Comparison of ENCODE assay signal across 9 cellular contexts in the genomic region with DNA sequence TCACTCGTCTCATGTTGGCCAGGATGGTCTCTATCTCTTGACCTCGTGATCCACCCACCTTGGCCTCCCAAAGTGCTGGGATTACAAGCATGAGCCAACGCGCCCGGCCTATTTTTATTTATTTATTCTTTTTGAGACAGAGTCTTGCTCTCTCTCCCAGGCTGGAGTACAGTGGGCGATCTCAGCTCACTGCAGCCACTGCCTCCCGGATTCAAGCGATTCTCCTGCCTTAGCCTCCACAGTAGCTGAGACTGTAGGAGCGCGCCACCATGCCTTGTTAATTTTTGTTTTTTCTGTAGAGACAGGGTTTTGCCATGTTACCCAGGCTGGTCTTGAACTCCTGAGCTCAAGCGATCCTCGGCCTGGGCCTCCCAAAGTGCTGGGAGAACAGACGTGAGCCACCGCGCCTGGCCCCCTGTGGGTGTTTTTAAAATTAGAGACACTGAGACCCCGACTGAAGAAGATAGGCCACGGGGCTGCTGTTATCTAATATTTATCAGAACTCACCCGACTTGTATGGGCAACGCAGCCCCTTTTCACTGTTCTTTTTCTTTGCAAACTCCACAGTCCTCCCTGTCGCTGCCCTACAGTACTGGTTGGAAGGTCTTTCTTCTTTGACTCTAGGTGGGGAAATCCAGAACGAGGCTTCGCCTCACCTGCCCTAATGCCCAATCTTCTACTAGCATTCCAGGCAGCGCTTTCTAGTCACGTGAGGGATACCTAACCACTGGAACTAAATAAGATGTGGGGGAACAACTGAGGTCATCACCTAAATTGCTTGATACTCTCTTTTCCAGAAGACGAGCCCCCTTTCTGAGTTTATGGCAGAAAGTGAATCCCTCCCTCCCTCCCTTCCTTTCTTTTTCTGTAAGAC. TPM values are rescaled to one million over a fixed set of nuclear protein-coding genes. Genes with fewer than 3 reads are reported as not detected.
DNase-seq lines count a peak whose midpoint lies in the region; ATAC-seq and TF ChIP-seq lines count a peak whose summit lies in the region.
"Had no signal": no experiment of that assay in that cellular context is flagged by ENCODE, and none has a peak within 500 bp of the region (broad histone marks: within the 10 kb centered on the region; RNA-seq: fewer than 3 reads in every experiment).

No MANE protein-coding gene starts in this region.

- no peaks in the 10 kb centered on the region for H3K27me3 Mint-ChIP-seq in activated naive CD4-positive, alpha-beta T cell treated with anti-CD3 and anti-CD28 coated beads, Interleukin-2, amount 50 U/mL, for 24 hours

- no peak for DNase-seq in activated naive CD4-positive, alpha-beta T cell treated with Interleukin-2 at 50 U/mL for 16 hours
- DNase-seq in body of pancreas (no peak), upper lobe of left lung (no peak), COLO668 (lab: John Stamatoyannopoulos, UW; ENCODE audit: unreplicated experiment) (no peak)

- H3K4me1 Mint-ChIP-seq in activated naive CD4-positive, alpha-beta T cell treated with anti-CD3 and anti-CD28 coated beads, Interleukin-2, amount 50 U/mL, for 24 hours: peaks cover 34% of the 10 kb centered on the region

- H3K27ac Mint-ChIP-seq in activated naive CD4-positive, alpha-beta T cell treated with anti-CD3 and anti-CD28 coated beads, Interleukin-2, amount 50 U/mL, for 24 hours: peak overlapping the region; percentile 97

- peaks cover 19% of the 10 kb centered on the region for H3K4me1 ChIP-seq in body of pancreas
- peaks cover 10 to 13% of the 10 kb centered on the region in 2 donors for H3K4me1 ChIP-seq in muscle layer of duodenum (ENCODE audit: control insufficient read depth in 1 of 2, insufficient read depth in 2 of 2, low read length in 2 of 2)
- H3K4me1 ChIP-seq in upper lobe of left lung: peaks cover 15 to 30% (median 19%) of the 10 kb centered on the region in 4 donors

- H3K9me3 ChIP-seq in body of pancreas: no peaks in the 10 kb centered on the region
- H3K9me3 ChIP-seq in muscle layer of duodenum (ENCODE audit: control insufficient read depth in 1 of 2, low read length in 2 of 2): no peaks in the 10 kb centered on the region
- H3K9me3 ChIP-seq in upper lobe of left lung: no peaks in the 10 kb centered on the region

- H3K4me3 ChIP-seq in body of pancreas (no peak overlapping the region), muscle layer of duodenum (ENCODE audit: low read depth in 1 of 2, low read length in 2 of 2) (no peak overlapping the region), upper lobe of left lung (peak overlapping the region in 2 of 4 donors; percentile 72 to 73)

- H3K9me3 Mint-ChIP-seq in activated naive CD4-positive, alpha-beta T cell treated with anti-CD3 and anti-CD28 coated beads, Interleukin-2, amount 50 U/mL, for 24 hours: no peaks in the 10 kb centered on the region

- H3K4me3 Mint-ChIP-seq in activated naive CD4-positive, alpha-beta T cell treated with anti-CD3 and anti-CD28 coated beads, Interleukin-2, amount 50 U/mL, for 24 hours: no peak overlapping the region

- no peak for ATAC-seq in body of pancreas
- no peak for ATAC-seq in upper lobe of left lung (ENCODE audit: low FRiP score in 2 of 2)
- no peak for ATAC-seq in GM18870 (IDR thresholded peaks at IDR 0.05; ENCODE audit: unreplicated experiment)
- no peak for ATAC-seq in HG03159 (IDR thresholded peaks at IDR 0.05; ENCODE audit: unreplicated experiment)

- intact Hi-C loops in body of pancreas (cut with DNase I): no loop called here

- H3K27me3 ChIP-seq in body of pancreas: no peaks in the 10 kb centered on the region
- H3K27me3 ChIP-seq in muscle layer of duodenum (ENCODE audit: low read depth, low read length): no peaks in the 10 kb centered on the region
- no peaks in the 10 kb centered on the region for H3K27me3 ChIP-seq in upper lobe of left lung

- H3K27ac ChIP-seq in body of pancreas (peak overlapping the region; percentile 98 to 100 (median 100)), muscle layer of duodenum (ENCODE audit: low read length) (peak overlapping the region; percentile 100), upper lobe of left lung (peak overlapping the region; percentile 99 to 100 (median 100))

- H3K36me3 Mint-ChIP-seq in activated naive CD4-positive, alpha-beta T cell treated with anti-CD3 and anti-CD28 coated beads, Interleukin-2, amount 50 U/mL, for 24 hours: no peaks in the 10 kb centered on the region

- TF ChIP-seq POLR2A in body of pancreas (IDR thresholded peaks at IDR 0.05) (no peak), upper lobe of left lung (IDR thresholded peaks at IDR 0.05) (no peak)

- H3K36me3 ChIP-seq in body of pancreas (replicated peaks in 1 of 2; ENCODE audit: insufficient read depth in 1 of 2, low read depth in 2 of 2): no peaks in the 10 kb centered on the region
- peaks cover 0 to 19% of the 10 kb centered on the region in 2 donors for H3K36me3 ChIP-seq in muscle layer of duodenum (ENCODE audit: control insufficient read depth in 1 of 2, insufficient read depth in 2 of 2, low read length in 2 of 2)
- peaks cover 0 to 6% (median 0%) of the 10 kb centered on the region in 4 donors for H3K36me3 ChIP-seq in upper lobe of left lung

- TF ChIP-seq EP300 in upper lobe of left lung (IDR thresholded peaks at IDR 0.05): no peak

- TF ChIP-seq CTCF in body of pancreas (IDR thresholded peaks at IDR 0.05) (no peak), upper lobe of left lung (IDR thresholded peaks at IDR 0.05) (no peak)

- 86 to 88% methylated on average over 25 of the region's 25 CpGs for WGBS in body of pancreas, 2 donors
- WGBS in upper lobe of left lung, 2 donors: 93 to 95% methylated on average over 25 of the region's 25 CpGs

RNA-seq across cellular contexts. Expression of a gene that starts 1.3 kb away (rescaled TPM):
- total RNA-seq in body of pancreas: 10 to 100 TPM; 51.4 to 86.9 TPM
- 100 to 1,000 TPM in 3 of 6 donors, 10 to 100 TPM in 3; 88.9 to 114 (median 97.9) TPM for total RNA-seq in upper lobe of left lung

RNA-seq across cellular contexts. Expression of a gene that starts 32.5 kb away (rescaled TPM):
- total RNA-seq in body of pancreas: under 1 TPM in 1 of 2 donors, not detected in 1; 0.26 TPM
- 1 to 10 TPM in 3 of 6 donors, under 1 TPM in 2, not detected in 1; 0.55 to 2.7 (median 1.1) TPM for total RNA-seq in upper lobe of left lung
- total RNA-seq: activated CD8-positive, alpha-beta memory T cell treated with anti-CD3 and anti-CD28 coated beads for 36 hours had no signal

RNA-seq across cellular contexts. Expression of a gene that starts 39.4 kb away (rescaled TPM):
- 1 to 10 TPM in 1 of 2 donors, under 1 TPM in 1; 0.66 to 5.7 TPM for total RNA-seq in body of pancreas
- total RNA-seq in upper lobe of left lung: 100 to 1,000 TPM in 4 of 6 donors, 10 to 100 TPM in 2; 51.2 to 163 (median 113) TPM
- total RNA-seq: activated CD8-positive, alpha-beta memory T cell treated with anti-CD3 and anti-CD28 coated beads for 36 hours had no signal

Comparison
In these comparisons a context has a peak if more than half of its experiments do, and no peak if none do; other contexts are left out.
1. RNA of a gene that starts 39.4 kb away (total RNA-seq): 51.2 to 163 TPM in upper lobe of left lung; 0.66 to 5.7 TPM in body of pancreas; every median in the first group is over 4 times any median in the second.
2. Peak in every context shown above with its lines, with median percentiles within 50 percentile points of each other: H3K27ac ChIP-seq.